In the genomic region with DNA sequence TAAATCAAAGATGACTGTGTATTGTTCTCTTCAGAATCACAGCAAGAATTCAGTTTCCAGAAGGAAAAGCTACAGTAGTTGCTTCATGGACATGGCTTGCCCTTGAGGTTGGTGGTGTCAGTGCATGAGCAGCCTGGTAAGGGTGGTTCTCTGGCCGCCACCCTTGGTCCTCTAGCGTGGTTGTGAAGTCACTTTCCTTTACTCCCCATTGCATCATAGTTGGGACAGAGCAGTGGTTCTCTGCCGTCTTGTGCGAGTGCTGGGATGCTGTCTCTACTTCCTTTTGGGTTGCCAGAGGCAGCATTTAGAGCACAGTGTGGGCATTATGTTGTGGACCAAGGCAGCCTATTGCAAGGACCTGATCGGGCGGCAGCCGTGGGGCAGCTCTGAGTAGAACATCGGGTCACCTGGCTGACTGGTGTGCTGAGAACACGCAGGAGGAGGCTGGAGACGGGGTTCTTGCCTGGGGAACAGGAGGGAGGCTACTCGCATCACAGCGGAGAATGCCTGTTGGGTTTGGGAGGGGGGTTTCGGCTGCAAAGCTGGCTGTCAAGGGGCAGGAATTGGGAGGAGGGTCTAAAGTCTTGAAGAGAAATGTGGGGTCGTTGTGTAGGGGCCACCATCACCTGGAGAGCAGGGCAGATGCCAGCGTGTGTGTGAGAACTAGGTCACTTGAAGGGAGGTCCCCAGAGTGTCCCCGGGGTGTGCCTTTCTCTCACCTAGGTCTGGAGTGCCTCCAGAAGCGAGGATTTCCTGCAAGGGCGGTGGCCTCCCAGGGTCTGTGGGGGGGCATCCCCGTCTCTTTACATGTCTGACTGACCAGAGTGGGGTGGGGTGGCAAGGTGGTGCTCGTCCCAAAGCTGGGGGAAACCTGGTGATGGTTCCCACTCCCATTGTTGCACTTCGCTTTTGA, we compare ENCODE assay signal across 8 cellular contexts. TPM values are rescaled to one million over a fixed set of nuclear protein-coding genes. Genes with fewer than 3 reads are reported as not detected.
DNase-seq lines count a peak whose midpoint lies in the region; ATAC-seq and TF ChIP-seq lines count a peak whose summit lies in the region.

No MANE protein-coding gene starts in this region.

- H3K36me3 ChIP-seq in left ventricle myocardium inferior, result peaks cover 3% of the 10 kb centered on the region
- H3K36me3 ChIP-seq in subcutaneous abdominal adipose tissue (ENCODE audit: control insufficient read depth in 5 of 5, insufficient read depth in 5 of 5, low read length in 5 of 5), result peaks cover 0 to 20% (median 11%) of the 10 kb centered on the region in 5 donors

- ATAC-seq in GM19035 (IDR thresholded peaks at IDR 0.05; ENCODE audit: unreplicated experiment) (no peak), HG02763 (IDR thresholded peaks at IDR 0.05; ENCODE audit: unreplicated experiment) (no peak), GM18909 (IDR thresholded peaks at IDR 0.05; ENCODE audit: poor library complexity, unreplicated experiment) (no peak)

- peaks cover under 1% of the 10 kb centered on the region for H3K9me3 ChIP-seq in left ventricle myocardium inferior (replicated peaks)
- H3K9me3 ChIP-seq in subcutaneous abdominal adipose tissue (ENCODE audit: control insufficient read depth in 5 of 5, low read length in 5 of 5), result peaks cover 0 to under 1% (median 0%) of the 10 kb centered on the region in 5 donors

- H3K4me1 ChIP-seq in left ventricle myocardium inferior, result peaks cover 100% of the 10 kb centered on the region
- peaks cover 38 to 96% (median 94%) of the 10 kb centered on the region in 5 donors for H3K4me1 ChIP-seq in subcutaneous abdominal adipose tissue (ENCODE audit: control insufficient read depth in 5 of 5, insufficient read depth in 5 of 5, low read length in 5 of 5)

- H3K27ac ChIP-seq in left ventricle myocardium inferior (replicated peaks), result peak overlapping the region; percentile 99
- H3K27ac ChIP-seq in subcutaneous abdominal adipose tissue (ENCODE audit: low read depth, low read length), result peak overlapping the region; percentile 69

- H3K9me3 Mint-ChIP-seq in activated T-helper 1 cell treated with anti-CD3 and anti-CD28 coated beads, Interleukin-12 subunit alpha, Interleukin-12 subunit beta, Interleukin-2, Interleukin-4 antibody, amounts not matched to agents 30 ng/mL and 10 ng/mL and 1 ng/mL, durations not matched to agents 14 hours and 24 hours and 36 hours, result no peaks in the 10 kb centered on the region

- peak; percentile 23 for DNase-seq in activated T-cell treated with anti-CD3 and anti-CD28 coated beads, Interleukin-2, amount 50 U/mL, for 1 hour
- no peak for DNase-seq in activated T-cell treated with anti-CD3 and anti-CD28 coated beads, Interleukin-2, amount 50 U/mL, for 48 hours
- no peak for DNase-seq in activated T-helper 1 cell treated with anti-CD3 and anti-CD28 coated beads, Interleukin-12 subunit alpha, Interleukin-12 subunit beta, Interleukin-2, Interleukin-4 antibody, amounts not matched to agents 30 ng/mL and 10 ng/mL and 1 ng/mL, durations not matched to agents 14 hours and 24 hours and 36 hours (ENCODE audit: low spot score)
- peak; percentile 19 for DNase-seq in left ventricle myocardium inferior

- TF ChIP-seq CTCF in left ventricle myocardium inferior (IDR thresholded peaks at IDR 0.05; ENCODE audit: borderline replicate concordance), result no peak

- H3K4me3 ChIP-seq in left ventricle myocardium inferior (peak overlapping the region; percentile 30), subcutaneous abdominal adipose tissue (ENCODE audit: low read depth in 1 of 5, low read length in 5 of 5) (peak overlapping the region in 2 of 5 donors; percentile 8 to 36)

- no peaks in the 10 kb centered on the region for H3K27me3 Mint-ChIP-seq in activated T-helper 1 cell treated with anti-CD3 and anti-CD28 coated beads, Interleukin-12 subunit alpha, Interleukin-12 subunit beta, Interleukin-2, Interleukin-4 antibody, amounts not matched to agents 30 ng/mL and 10 ng/mL and 1 ng/mL, durations not matched to agents 14 hours and 24 hours and 36 hours (ENCODE audit: insufficient read depth)

- H3K36me3 Mint-ChIP-seq in activated T-helper 1 cell treated with anti-CD3 and anti-CD28 coated beads, Interleukin-12 subunit alpha, Interleukin-12 subunit beta, Interleukin-2, Interleukin-4 antibody, amounts not matched to agents 30 ng/mL and 10 ng/mL and 1 ng/mL, durations not matched to agents 14 hours and 24 hours and 36 hours (ENCODE audit: low read depth), result peaks cover 60% of the 10 kb centered on the region

- H3K4me3 Mint-ChIP-seq in activated T-helper 1 cell treated with anti-CD3 and anti-CD28 coated beads, Interleukin-12 subunit alpha, Interleukin-12 subunit beta, Interleukin-2, Interleukin-4 antibody, amounts not matched to agents 30 ng/mL and 10 ng/mL and 1 ng/mL, durations not matched to agents 14 hours and 24 hours and 36 hours, result peak overlapping the region; percentile 37

- H3K27ac Mint-ChIP-seq in activated T-helper 1 cell treated with anti-CD3 and anti-CD28 coated beads, Interleukin-12 subunit alpha, Interleukin-12 subunit beta, Interleukin-2, Interleukin-4 antibody, amounts not matched to agents 30 ng/mL and 10 ng/mL and 1 ng/mL, durations not matched to agents 14 hours and 24 hours and 36 hours, result peak overlapping the region; percentile 23

- peaks cover 82% of the 10 kb centered on the region for H3K4me1 Mint-ChIP-seq in activated T-helper 1 cell treated with anti-CD3 and anti-CD28 coated beads, Interleukin-12 subunit alpha, Interleukin-12 subunit beta, Interleukin-2, Interleukin-4 antibody, amounts not matched to agents 30 ng/mL and 10 ng/mL and 1 ng/mL, durations not matched to agents 14 hours and 24 hours and 36 hours (ENCODE audit: low read depth)

- peak overlapping the region in 1 of 5 donors; percentile 9 for H3K9ac ChIP-seq in subcutaneous abdominal adipose tissue (ENCODE audit: low read length in 5 of 5)

- intact Hi-C loops in activated T-helper 1 cell treated with anti-CD3 and anti-CD28 coated beads, Interleukin-12 subunit alpha, Interleukin-12 subunit beta, Interleukin-2, Interleukin-4 antibody, amounts not matched to agents 30 ng/mL and 10 ng/mL and 1 ng/mL, durations not matched to agents 14 hours and 24 hours and 36 hours (cut with micrococcal nuclease), result loop anchor here (10.0 kb wide), 1 partner anchor 324 kb away; no protein-coding TSS in a partner anchor
- intact Hi-C loops in left ventricle myocardium inferior (cut with micrococcal nuclease), result no loop called here

- H3K27me3 ChIP-seq in left ventricle myocardium inferior (ENCODE audit: low read depth), result no peaks in the 10 kb centered on the region
- no peaks in the 10 kb centered on the region for H3K27me3 ChIP-seq in subcutaneous abdominal adipose tissue (ENCODE audit: control insufficient read depth in 5 of 5, insufficient read depth in 4 of 5, low read length in 5 of 5)

RNA-seq across cellular contexts. Expression of gene ARF1, which starts 6.3 kb away (rescaled TPM):
- 404 TPM in 2 replicates for total RNA-seq in activated T-helper 1 cell treated with anti-CD3 and anti-CD28 coated beads, Interleukin-12 subunit alpha, Interleukin-12 subunit beta, Interleukin-2, Interleukin-4 antibody, amounts not matched to agents 30 ng/mL and 10 ng/mL and 1 ng/mL, durations not matched to agents 14 hours and 24 hours and 36 hours
- total RNA-seq in left ventricle myocardium inferior, result 294 TPM

RNA-seq across cellular contexts. Expression of gene C1orf35, which starts 14.3 kb away (rescaled TPM):
- 27.7 and 30.7 TPM in 2 replicates for total RNA-seq in activated T-helper 1 cell treated with anti-CD3 and anti-CD28 coated beads, Interleukin-12 subunit alpha, Interleukin-12 subunit beta, Interleukin-2, Interleukin-4 antibody, amounts not matched to agents 30 ng/mL and 10 ng/mL and 1 ng/mL, durations not matched to agents 14 hours and 24 hours and 36 hours
- total RNA-seq in left ventricle myocardium inferior, result 7.1 TPM

RNA-seq across cellular contexts. Expression of gene MRPL55, which starts 20.3 kb away (rescaled TPM):
- 53.3 and 61.7 TPM in 2 replicates for total RNA-seq in activated T-helper 1 cell treated with anti-CD3 and anti-CD28 coated beads, Interleukin-12 subunit alpha, Interleukin-12 subunit beta, Interleukin-2, Interleukin-4 antibody, amounts not matched to agents 30 ng/mL and 10 ng/mL and 1 ng/mL, durations not matched to agents 14 hours and 24 hours and 36 hours
- total RNA-seq in left ventricle myocardium inferior, result 51.0 TPM

RNA-seq across cellular contexts. Expression of gene GUK1, which starts 51.2 kb away (rescaled TPM):
- 201 and 202 TPM in 2 replicates for total RNA-seq in activated T-helper 1 cell treated with anti-CD3 and anti-CD28 coated beads, Interleukin-12 subunit alpha, Interleukin-12 subunit beta, Interleukin-2, Interleukin-4 antibody, amounts not matched to agents 30 ng/mL and 10 ng/mL and 1 ng/mL, durations not matched to agents 14 hours and 24 hours and 36 hours
- total RNA-seq in left ventricle myocardium inferior, result 150 TPM

Comparison
In these comparisons a context has a peak if more than half of its experiments do, and no peak if none do; other contexts are left out.
1. DNase-seq: peak in activated T-cell treated with anti-CD3 and anti-CD28 coated beads, Interleukin-2, amount 50 U/mL, for 1 hour (single experiment) and left ventricle myocardium inferior (single experiment); none in activated T-cell treated with anti-CD3 and anti-CD28 coated beads, Interleukin-2, amount 50 U/mL, for 48 hours (0 of 2) and activated T-helper 1 cell treated with anti-CD3 and anti-CD28 coated beads, Interleukin-12 subunit alpha, Interleukin-12 subunit beta, Interleukin-2, Interleukin-4 antibody, amounts not matched to agents 30 ng/mL and 10 ng/mL and 1 ng/mL, durations not matched to agents 14 hours and 24 hours and 36 hours (single experiment).